In genomic region chr3:110755345-110755744, GRCh38 we compare ENCODE assay signal across 31 cellular contexts.
"Had no signal": no experiment of that assay in that cellular context is flagged by ENCODE, and none has a peak within 500 bp of the region (broad histone marks: within the 10 kb centered on the region; RNA-seq: fewer than 3 reads in every experiment).

No MANE protein-coding gene starts in this region.

- DNase-seq: activated CD4-positive, alpha-beta memory T cell treated with anti-CD3 and anti-CD28 coated beads for 36 hours; activated CD4-positive, alpha-beta T cell treated with anti-CD3 and anti-CD28 coated beads for 4 hours; activated CD4-positive, alpha-beta T cell treated with anti-CD3 and anti-CD28 coated beads, Interleukin-2, amount 50 U/mL, for 1 hour; activated CD4-positive, CD25-positive, alpha-beta regulatory T cell treated with anti-CD3 and anti-CD28 coated beads, Interleukin-2, amount 50 U/mL, for 72 hours; activated CD8-positive, alpha-beta memory T cell treated with anti-CD3 and anti-CD28 coated beads for 24 hours; activated CD8-positive, alpha-beta memory T cell treated with anti-CD3 and anti-CD28 coated beads, Interleukin-2, amount 10 ng/mL, durations not matched to agents 7 days and 5 days; activated CD8-positive, alpha-beta memory T cell treated with anti-CD3 and anti-CD28 coated beads, Interleukin-2, amount 50 U/mL, for 48 hours; activated effector memory CD4-positive, alpha-beta T cell treated with Interleukin-2 at 50 U/mL for 16 hours; activated naive CD4-positive, alpha-beta T cell treated with anti-CD3 and anti-CD28 coated beads, Interleukin-2, amount 50 U/mL, for 16 hours; activated naive CD8-positive, alpha-beta T cell treated with anti-CD3 and anti-CD28 coated beads for 36 hours; activated T-cell treated with anti-CD3 and anti-CD28 coated beads, Interleukin-2, amount 50 U/mL, for 48 hours; amniotic stem cell; aorta; brain microvascular endothelial cell; central memory CD4-positive, alpha-beta T cell; Kasumi-1; MG63; NCI-H1048; NCI-H1105 treated with DMSO at 0.1 percent for 48 hours; NCI-H1436; NCI-H1694; NCI-H1930; NCI-H2081 treated with DMSO at 0.1 percent for 48 hours; NCI-H226; NCI-H446 treated with DMSO at 0.1 percent for 48 hours; NCI-H524; NCI-H69; PC-9; Right ventricle myocardium superior; T1000 had no signal

- H3K27me3 Mint-ChIP-seq: activated CD4-positive, alpha-beta memory T cell treated with anti-CD3 and anti-CD28 coated beads for 36 hours; activated CD8-positive, alpha-beta memory T cell treated with anti-CD3 and anti-CD28 coated beads, Interleukin-2, amount 10 ng/mL, durations not matched to agents 7 days and 5 days had no signal

- H3K36me3 ChIP-seq: brain microvascular endothelial cell, MG63 had no signal

- H3K4me3 Mint-ChIP-seq: activated CD4-positive, alpha-beta memory T cell treated with anti-CD3 and anti-CD28 coated beads for 36 hours; activated CD8-positive, alpha-beta memory T cell treated with anti-CD3 and anti-CD28 coated beads, Interleukin-2, amount 10 ng/mL, durations not matched to agents 7 days and 5 days; activated naive CD8-positive, alpha-beta T cell treated with anti-CD3 and anti-CD28 coated beads for 36 hours had no signal

- ATAC-seq: activated CD8-positive, alpha-beta memory T cell treated with anti-CD3 and anti-CD28 coated beads, Interleukin-2, amount 10 ng/mL, durations not matched to agents 7 days and 5 days had no signal

- H3K4me2 ChIP-seq: PC-9 had no signal

- H3K27ac Mint-ChIP-seq: activated CD4-positive, alpha-beta memory T cell treated with anti-CD3 and anti-CD28 coated beads for 36 hours; activated CD8-positive, alpha-beta memory T cell treated with anti-CD3 and anti-CD28 coated beads, Interleukin-2, amount 10 ng/mL, durations not matched to agents 7 days and 5 days; activated naive CD8-positive, alpha-beta T cell treated with anti-CD3 and anti-CD28 coated beads for 36 hours had no signal

- H3K9me3 Mint-ChIP-seq: activated CD4-positive, alpha-beta memory T cell treated with anti-CD3 and anti-CD28 coated beads for 36 hours; activated naive CD8-positive, alpha-beta T cell treated with anti-CD3 and anti-CD28 coated beads for 36 hours had no signal

- H3K27ac ChIP-seq: brain microvascular endothelial cell, PC-9, SK-N-MC had no signal

- H3K4me3 ChIP-seq: MG63, PC-9, SK-N-MC had no signal

- H2AFZ ChIP-seq: PC-9 had no signal

- H3K27me3 ChIP-seq: brain microvascular endothelial cell, MG63 had no signal

- H3K4me1 Mint-ChIP-seq: activated CD8-positive, alpha-beta memory T cell treated with anti-CD3 and anti-CD28 coated beads, Interleukin-2, amount 10 ng/mL, durations not matched to agents 7 days and 5 days; activated naive CD8-positive, alpha-beta T cell treated with anti-CD3 and anti-CD28 coated beads for 36 hours had no signal

- H3K36me3 Mint-ChIP-seq: activated CD4-positive, alpha-beta memory T cell treated with anti-CD3 and anti-CD28 coated beads for 36 hours; activated CD8-positive, alpha-beta memory T cell treated with anti-CD3 and anti-CD28 coated beads, Interleukin-2, amount 10 ng/mL, durations not matched to agents 7 days and 5 days; activated naive CD8-positive, alpha-beta T cell treated with anti-CD3 and anti-CD28 coated beads for 36 hours had no signal
